8 cellular contexts compared by ENCODE assay signal in the genomic region with DNA sequence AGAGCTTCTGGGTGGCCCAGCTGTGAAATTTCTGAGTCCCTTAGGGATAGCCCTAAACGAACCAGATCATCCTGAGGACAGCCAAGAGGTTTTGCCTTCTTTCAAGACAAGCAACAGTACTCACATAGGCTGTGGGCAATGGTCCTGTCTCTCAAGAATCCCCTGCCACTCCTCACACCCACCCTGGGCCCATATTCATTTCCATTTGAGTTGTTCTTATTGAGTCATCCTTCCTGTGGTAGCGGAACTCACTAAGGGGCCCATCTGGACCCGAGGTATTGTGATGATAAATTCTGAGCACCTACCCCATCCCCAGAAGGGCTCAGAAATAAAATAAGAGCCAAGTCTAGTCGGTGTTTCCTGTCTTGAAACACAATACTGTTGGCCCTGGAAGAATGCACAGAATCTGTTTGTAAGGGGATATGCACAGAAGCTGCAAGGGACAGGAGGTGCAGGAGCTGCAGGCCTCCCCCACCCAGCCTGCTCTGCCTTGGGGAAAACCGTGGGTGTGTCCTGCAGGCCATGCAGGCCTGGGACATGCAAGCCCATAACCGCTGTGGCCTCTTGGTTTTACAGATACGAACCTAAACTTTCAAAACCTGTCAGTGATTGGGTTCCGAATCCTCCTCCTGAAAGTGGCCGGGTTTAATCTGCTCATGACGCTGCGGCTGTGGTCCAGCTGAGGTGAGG. TPM values are rescaled to one million over a fixed set of nuclear protein-coding genes. Genes with fewer than 3 reads are reported as not detected.
DNase-seq lines count a peak whose midpoint lies in the region; ATAC-seq and TF ChIP-seq lines count a peak whose summit lies in the region.

No MANE protein-coding gene starts in this region.

- no peak overlapping the region for H2AFZ ChIP-seq in DND-41 (ENCODE audit: low read depth, low read length)
- H2AFZ ChIP-seq in Loucy (ENCODE audit: low read length): no peak overlapping the region

- H3K4me3 Mint-ChIP-seq in activated T-helper 2 cell treated with anti-CD3 and anti-CD28 coated beads, Interferon-gamma antibody, Interleukin-2, Interleukin-4, amounts not matched to agents 10 μg/mL and 5 μg/mL and 100 μg/mL, durations not matched to agents 14 hours and 24 hours and 36 hours (ENCODE audit: low read depth): peak overlapping the region; percentile 77
- no peak overlapping the region for H3K4me3 Mint-ChIP-seq in neural crest cell

- H3K9me3 ChIP-seq in DND-41 (ENCODE audit: insufficient read depth, low read length, severe bottlenecking) (no peaks in the 10 kb centered on the region), Loucy (ENCODE audit: insufficient read depth, low read depth, low read length) (no peaks in the 10 kb centered on the region)

- H3K27ac ChIP-seq in DND-41 (ENCODE audit: low read length) (no peak overlapping the region), foreskin keratinocyte (no peak overlapping the region)

- no peak overlapping the region for H3K9ac ChIP-seq in DND-41 (ENCODE audit: low read depth, low read length)
- H3K9ac ChIP-seq in Loucy (ENCODE audit: low read depth, low read length, poor library complexity, severe bottlenecking): peak overlapping the region; percentile 91

- no peaks in the 10 kb centered on the region for H3K79me2 ChIP-seq in DND-41 (ENCODE audit: insufficient read depth, low read length)
- peaks cover 83% of the 10 kb centered on the region for H3K79me2 ChIP-seq in Loucy (ENCODE audit: insufficient read depth, low read length)

- no peaks in the 10 kb centered on the region for H3K9me2 ChIP-seq in Loucy (replicated peaks; ENCODE audit: low read depth, low read length)

- H3K36me3 ChIP-seq in DND-41 (ENCODE audit: insufficient read depth, low read length): no peaks in the 10 kb centered on the region
- H3K36me3 ChIP-seq in Loucy (ENCODE audit: insufficient read depth, low read length): peaks cover 77% of the 10 kb centered on the region; the same call in 1 of the 2 replicates

- peak overlapping the region; percentile 98 for H3K27ac Mint-ChIP-seq in activated T-helper 2 cell treated with anti-CD3 and anti-CD28 coated beads, Interferon-gamma antibody, Interleukin-2, Interleukin-4, amounts not matched to agents 10 μg/mL and 5 μg/mL and 100 μg/mL, durations not matched to agents 14 hours and 24 hours and 36 hours
- H3K27ac Mint-ChIP-seq in neural crest cell (ENCODE audit: unreplicated experiment): peak overlapping the region; percentile 35

- ATAC-seq in DND-41 (ENCODE audit: insufficient read depth, low read depth) (peak; percentile 37), GM21529 (IDR thresholded peaks at IDR 0.05; ENCODE audit: unreplicated experiment) (peak; percentile 63), foreskin keratinocyte (no peak)

- peaks cover 93% of the 10 kb centered on the region for H3K4me1 Mint-ChIP-seq in activated T-helper 2 cell treated with anti-CD3 and anti-CD28 coated beads, Interferon-gamma antibody, Interleukin-2, Interleukin-4, amounts not matched to agents 10 μg/mL and 5 μg/mL and 100 μg/mL, durations not matched to agents 14 hours and 24 hours and 36 hours (ENCODE audit: low read depth)
- peaks cover 26% of the 10 kb centered on the region for H3K4me1 Mint-ChIP-seq in neural crest cell

- intact Hi-C loops in activated T-helper 2 cell treated with anti-CD3 and anti-CD28 coated beads, Interferon-gamma antibody, Interleukin-2, Interleukin-4, amounts not matched to agents 10 μg/mL and 5 μg/mL and 100 μg/mL, durations not matched to agents 14 hours and 24 hours and 36 hours (cut with micrococcal nuclease): loop anchor here (1.0 to 10.0 kb wide), 4 partner anchors 13 to 815 kb away; no protein-coding TSS in a partner anchor

- no peak for DNase-seq in DND-41
- DNase-seq in activated T-helper 2 cell treated with anti-CD3 and anti-CD28 coated beads, Interferon-gamma antibody, Interleukin-2, Interleukin-4, amounts not matched to agents 10 μg/mL and 5 μg/mL and 100 μg/mL, durations not matched to agents 14 hours and 24 hours and 36 hours (ENCODE audit: low spot score): peak; percentile 67
- no peak for DNase-seq in neural crest cell (ENCODE audit: low read depth, low spot score)
- DNase-seq in foreskin keratinocyte: no peak
- DNase-seq in NCI-H146 (lab: John Stamatoyannopoulos, UW): no peak
- DNase-seq in NCI-H1436 treated with DMSO at 0.1 percent for 48 hours (lab: John Stamatoyannopoulos, UW): no peak

- peaks cover 19% of the 10 kb centered on the region for H3F3A ChIP-seq in Loucy (ENCODE audit: low read depth)

- peaks cover 65% of the 10 kb centered on the region for H3K27me3 ChIP-seq in DND-41 (ENCODE audit: insufficient read depth, low read length, poor library complexity)
- no peaks in the 10 kb centered on the region for H3K27me3 ChIP-seq in Loucy (ENCODE audit: insufficient read depth, low read length, poor library complexity, severe bottlenecking)
- H3K27me3 ChIP-seq in foreskin keratinocyte: no peaks in the 10 kb centered on the region

- H3K4me3 ChIP-seq in DND-41 (ENCODE audit: low read depth in 1 of 2, low read length in 2 of 2): no peak overlapping the region
- peak overlapping the region; percentile 50 for H3K4me3 ChIP-seq in Loucy (ENCODE audit: low read length, poor library complexity, severe bottlenecking)

- H3K4me2 ChIP-seq in DND-41 (ENCODE audit: insufficient read depth, low read length) (no peak overlapping the region), Loucy (ENCODE audit: low read depth, low read length, poor library complexity, severe bottlenecking) (peak overlapping the region; percentile 67)

- H3K4me1 ChIP-seq in DND-41 (ENCODE audit: insufficient read depth, low read length) (peaks cover 3% of the 10 kb centered on the region; the same call in 1 of the 2 replicates), Loucy (ENCODE audit: insufficient read depth, low read length, poor library complexity, severe bottlenecking) (peaks cover 61% of the 10 kb centered on the region), foreskin keratinocyte (peaks cover 14% of the 10 kb centered on the region)

- H4K20me1 ChIP-seq in DND-41 (ENCODE audit: insufficient read depth, low read length): peaks cover 38% of the 10 kb centered on the region; the same call in 1 of the 2 replicates
- H4K20me1 ChIP-seq in Loucy (ENCODE audit: insufficient read depth, low read length, poor library complexity, severe bottlenecking): no peaks in the 10 kb centered on the region

- H3K36me3 Mint-ChIP-seq in activated T-helper 2 cell treated with anti-CD3 and anti-CD28 coated beads, Interferon-gamma antibody, Interleukin-2, Interleukin-4, amounts not matched to agents 10 μg/mL and 5 μg/mL and 100 μg/mL, durations not matched to agents 14 hours and 24 hours and 36 hours (ENCODE audit: low read depth): peaks cover 89% of the 10 kb centered on the region
- H3K36me3 Mint-ChIP-seq in neural crest cell (ENCODE audit: low read depth): no peaks in the 10 kb centered on the region

- TF ChIP-seq CTCF in DND-41 (IDR thresholded peaks at IDR 0.05; ENCODE audit: borderline replicate concordance, extremely low read depth, low read length, poor library complexity, severe bottlenecking) (no peak), Loucy (conservative IDR thresholded peaks at IDR 0.05; ENCODE audit: low read length) (no peak), neural crest cell (conservative IDR thresholded peaks at IDR 0.05) (no peak), foreskin keratinocyte (conservative IDR thresholded peaks at IDR 0.05) (no peak)

- no peaks in the 10 kb centered on the region for H3K27me3 Mint-ChIP-seq in activated T-helper 2 cell treated with anti-CD3 and anti-CD28 coated beads, Interferon-gamma antibody, Interleukin-2, Interleukin-4, amounts not matched to agents 10 μg/mL and 5 μg/mL and 100 μg/mL, durations not matched to agents 14 hours and 24 hours and 36 hours (ENCODE audit: low read depth)
- H3K27me3 Mint-ChIP-seq in neural crest cell (ENCODE audit: low read depth): peaks cover 3% of the 10 kb centered on the region

- no peaks in the 10 kb centered on the region for H3K9me3 Mint-ChIP-seq in activated T-helper 2 cell treated with anti-CD3 and anti-CD28 coated beads, Interferon-gamma antibody, Interleukin-2, Interleukin-4, amounts not matched to agents 10 μg/mL and 5 μg/mL and 100 μg/mL, durations not matched to agents 14 hours and 24 hours and 36 hours
- no peaks in the 10 kb centered on the region for H3K9me3 Mint-ChIP-seq in neural crest cell

RNA-seq across cellular contexts. Expression of a gene that starts 38.9 kb away (rescaled TPM):
- 246 and 256 TPM in 2 replicates for total RNA-seq in activated T-helper 2 cell treated with anti-CD3 and anti-CD28 coated beads, Interferon-gamma antibody, Interleukin-2, Interleukin-4, amounts not matched to agents 10 μg/mL and 5 μg/mL and 100 μg/mL, durations not matched to agents 14 hours and 24 hours and 36 hours
- total RNA-seq in neural crest cell: 151 and 155 TPM in 2 replicates
- 211 and 266 TPM in 2 replicates for total RNA-seq in foreskin keratinocyte
- polyA plus RNA-seq in foreskin keratinocyte: 303 and 367 TPM in 2 replicates

RNA-seq across cellular contexts. Expression of a gene that starts 48.0 kb away (rescaled TPM):
- total RNA-seq in activated T-helper 2 cell treated with anti-CD3 and anti-CD28 coated beads, Interferon-gamma antibody, Interleukin-2, Interleukin-4, amounts not matched to agents 10 μg/mL and 5 μg/mL and 100 μg/mL, durations not matched to agents 14 hours and 24 hours and 36 hours: 9.2 and 10.8 TPM in 2 replicates
- total RNA-seq in neural crest cell (11.2 and 11.6 TPM in 2 replicates), foreskin keratinocyte (7.4 and 8.2 TPM in 2 replicates)
- polyA plus RNA-seq in foreskin keratinocyte: 12.7 and 12.8 TPM in 2 replicates
